ENCODE assay signal across 26 cellular contexts in genomic region chr22:49203863-49204598, GRCh38.
A peak's percentile ranks its signal among the peaks of the same experiment; 100 is the strongest.
DNase-seq lines count a peak whose midpoint lies in the region; ATAC-seq and TF ChIP-seq lines count a peak whose summit lies in the region.
"Had no signal": no experiment of that assay in that cellular context is flagged by ENCODE, and none has a peak within 500 bp of the region (broad histone marks: within the 10 kb centered on the region; RNA-seq: fewer than 3 reads in every experiment).

No MANE protein-coding gene starts in this region.

- TF ChIP-seq POLR2A in spleen (IDR thresholded peaks at IDR 0.05), result no peak

- DNase-seq in activated CD4-positive, CD25-positive, alpha-beta regulatory T cell treated with anti-CD3 and anti-CD28 coated beads, Interleukin-2, amount 50 U/mL, for 72 hours, result peak; percentile 4
- DNase-seq in activated CD4-positive, CD25-positive, alpha-beta regulatory T cell (lab: John Stamatoyannopoulos, UW), result no peak
- peak; percentile 55 for DNase-seq in H7
- DNase-seq in islet precursor cell, result peak; percentile 37
- peak; percentile 64 for DNase-seq in spleen
- DNase-seq in NCI-H2107 treated with DMSO at 0.1 percent for 48 hours (lab: John Stamatoyannopoulos, UW; ENCODE audit: unreplicated experiment), result no peak
- DNase-seq: activated CD4-positive, alpha-beta T cell treated with anti-CD3 and anti-CD28 coated beads for 4 hours; activated naive CD4-positive, alpha-beta T cell treated with anti-CD3 and anti-CD28 coated beads, Interleukin-2, amount 50 U/mL, for 16 hours; anterior cingulate cortex; cortex of kidney; esophagus squamous epithelium; foreskin melanocyte; Karpas-422; mesenchymal stem cell; NCI-H1436 treated with DMSO at 0.1 percent for 48 hours; NCI-H446; NCI-H82; RPMI8226; T-helper 1 cell had no signal

- intact Hi-C loops in spleen (cut with DNase I; ENCODE audit: low total_unique reads), result no loop called here

- TF ChIP-seq CTCF in spleen (IDR thresholded peaks at IDR 0.05 in 8 of 11, conservative IDR thresholded peaks at IDR 0.05 in 3 of 11), result no peak

- H3K27ac ChIP-seq in spleen, result no peak overlapping the region
- H3K27ac ChIP-seq: 22Rv1, esophagus squamous epithelium, neutrophil, upper lobe of left lung had no signal

- no peaks in the 10 kb centered on the region for H3K27me3 ChIP-seq in H7 (ENCODE audit: control insufficient read depth, insufficient read depth, low read length)
- H3K27me3 ChIP-seq in spleen (replicated peaks in 1 of 7), result peaks cover 0 to 31% (median 0%) of the 10 kb centered on the region in 7 donors
- H3K27me3 ChIP-seq: upper lobe of left lung had no signal

- WGBS in spleen, 5 donors, result 82 to 87% (median 86%) methylated on average over 31 of the region's 31 CpGs

- ATAC-seq in GM18909 (IDR thresholded peaks at IDR 0.05; ENCODE audit: poor library complexity, unreplicated experiment), result no peak
- ATAC-seq in HG03280 (IDR thresholded peaks at IDR 0.05; ENCODE audit: unreplicated experiment), result no peak
- ATAC-seq: left colon had no signal

- no peaks in the 10 kb centered on the region for H3K9me3 ChIP-seq in spleen
- H3K9me3 ChIP-seq: esophagus squamous epithelium, neutrophil, upper lobe of left lung had no signal

- H3K4me3 ChIP-seq in H7 (ENCODE audit: insufficient read depth, low read depth, low read length), result no peak overlapping the region
- no peak overlapping the region for H3K4me3 ChIP-seq in spleen
- H3K4me3 ChIP-seq: esophagus squamous epithelium, smooth muscle cell, upper lobe of left lung had no signal

- H3K36me3 ChIP-seq in H7 (replicated peaks; ENCODE audit: control insufficient read depth, insufficient read depth, low read length) (no peaks in the 10 kb centered on the region), spleen (no peaks in the 10 kb centered on the region)
- H3K36me3 ChIP-seq: esophagus squamous epithelium, neutrophil, upper lobe of left lung had no signal

- no peaks in the 10 kb centered on the region for H3K4me1 ChIP-seq in spleen
- H3K4me1 ChIP-seq: esophagus squamous epithelium, upper lobe of left lung had no signal

Comparison
In these comparisons a context has a peak if more than half of its experiments do, and no peak if none do; other contexts are left out.
1. DNase-seq: peak in activated CD4-positive, CD25-positive, alpha-beta regulatory T cell treated with anti-CD3 and anti-CD28 coated beads, Interleukin-2, amount 50 U/mL, for 72 hours (single experiment), H7 (single experiment), islet precursor cell (single experiment) and spleen (single experiment); none in activated CD4-positive, CD25-positive, alpha-beta regulatory T cell (0 of 4) and NCI-H2107 treated with DMSO at 0.1 percent for 48 hours (single experiment).